ENCODE assay signal across 1 cellular context in genomic region chr10:123034332-123034731, GRCh38.
A peak's percentile ranks its signal among the peaks of the same experiment; 100 is the strongest.
TF ChIP-seq lines count a peak whose summit lies in the region.

No MANE protein-coding gene starts in this region.

TF ChIP-seq in liver, 16 proteins besides CTCF, POLR2A, EP300 and RAD21 (continued from another document):
- TF ChIP-seq MAX (IDR thresholded peaks at IDR 0.05) = no peak
- no peak for TF ChIP-seq GABPA (IDR thresholded peaks at IDR 0.05 in 1 of 2, conservative IDR thresholded peaks at IDR 0.05 in 1 of 2)
- TF ChIP-seq FOXA1 (IDR thresholded peaks at IDR 0.05) = no peak
- no peak for TF ChIP-seq ATF3 (IDR thresholded peaks at IDR 0.05)
- TF ChIP-seq EGR1 (IDR thresholded peaks at IDR 0.05; ENCODE audit: low read depth in 2 of 2) = no peak
- TF ChIP-seq TAF1 (conservative IDR thresholded peaks at IDR 0.05) = no peak
- TF ChIP-seq RXRA (IDR thresholded peaks at IDR 0.05) = peak; percentile 42 to 86
- TF ChIP-seq HNF4A (conservative IDR thresholded peaks at IDR 0.05) = peak; percentile 77 to 88
- peak; percentile 27 for TF ChIP-seq REST (IDR thresholded peaks at IDR 0.05)
- TF ChIP-seq JUND (IDR thresholded peaks at IDR 0.05) = peak; percentile 25 to 86
